Comparison of ENCODE assay signal across 1 cellular context in the genomic region with DNA sequence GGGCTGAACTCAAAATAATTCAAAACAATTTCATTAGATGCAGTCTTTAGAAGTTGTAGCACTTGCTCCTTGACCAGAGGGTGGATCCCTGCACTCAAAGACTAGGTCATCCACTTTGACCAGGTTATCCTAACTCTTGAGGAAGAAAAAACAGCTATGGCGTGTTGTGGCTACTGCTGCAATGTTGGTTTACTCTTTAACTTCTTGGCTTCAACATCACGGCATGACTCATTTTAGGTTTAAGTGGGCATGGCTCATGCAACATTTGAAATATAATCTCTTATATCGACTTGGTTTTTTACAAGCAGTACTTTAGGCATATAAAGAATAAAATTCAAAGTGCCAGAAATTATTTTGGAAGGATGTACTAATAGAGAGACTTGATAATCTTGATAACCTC.
TF ChIP-seq lines count a peak whose summit lies in the region.

No MANE protein-coding gene starts in this region.

TF ChIP-seq in HEK293, 187 proteins besides CTCF, POLR2A, EP300 and RAD21 (continued from another document and continues in another):
- TF ChIP-seq, protein P1, sequence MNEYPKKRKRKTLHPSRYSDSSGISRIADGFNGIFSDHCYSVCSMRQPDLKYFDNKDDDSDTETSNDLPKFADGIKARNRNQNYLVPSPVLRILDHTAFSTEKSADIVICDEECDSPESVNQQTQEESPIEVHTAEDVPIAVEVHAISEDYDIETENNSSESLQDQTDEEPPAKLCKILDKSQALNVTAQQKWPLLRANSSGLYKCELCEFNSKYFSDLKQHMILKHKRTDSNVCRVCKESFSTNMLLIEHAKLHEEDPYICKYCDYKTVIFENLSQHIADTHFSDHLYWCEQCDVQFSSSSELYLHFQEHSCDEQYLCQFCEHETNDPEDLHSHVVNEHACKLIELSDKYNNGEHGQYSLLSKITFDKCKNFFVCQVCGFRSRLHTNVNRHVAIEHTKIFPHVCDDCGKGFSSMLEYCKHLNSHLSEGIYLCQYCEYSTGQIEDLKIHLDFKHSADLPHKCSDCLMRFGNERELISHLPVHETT (tag by site-specific recombination; IDR thresholded peaks at IDR 0.05) = peak; percentile 90
- TF ChIP-seq, protein P2, sequence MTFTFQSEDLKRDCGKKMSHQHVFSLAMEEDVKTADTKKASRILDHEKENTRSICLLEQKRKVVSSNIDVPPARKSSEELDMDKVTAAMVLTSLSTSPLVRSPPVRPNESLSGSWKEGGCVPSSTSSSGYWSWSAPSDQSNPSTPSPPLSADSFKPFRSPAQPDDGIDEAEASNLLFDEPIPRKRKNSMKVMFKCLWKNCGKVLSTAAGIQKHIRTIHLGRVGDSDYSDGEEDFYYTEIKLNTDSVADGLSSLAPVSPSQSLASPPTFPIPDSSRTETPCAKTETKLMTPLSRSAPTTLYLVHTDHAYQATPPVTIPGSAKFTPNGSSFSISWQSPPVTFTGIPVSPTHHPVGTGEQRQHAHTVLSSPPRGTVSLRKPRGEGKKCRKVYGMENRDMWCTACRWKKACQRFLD (tag by site-specific recombination; IDR thresholded peaks at IDR 0.05) = no peak
- TF ChIP-seq, protein P3, sequence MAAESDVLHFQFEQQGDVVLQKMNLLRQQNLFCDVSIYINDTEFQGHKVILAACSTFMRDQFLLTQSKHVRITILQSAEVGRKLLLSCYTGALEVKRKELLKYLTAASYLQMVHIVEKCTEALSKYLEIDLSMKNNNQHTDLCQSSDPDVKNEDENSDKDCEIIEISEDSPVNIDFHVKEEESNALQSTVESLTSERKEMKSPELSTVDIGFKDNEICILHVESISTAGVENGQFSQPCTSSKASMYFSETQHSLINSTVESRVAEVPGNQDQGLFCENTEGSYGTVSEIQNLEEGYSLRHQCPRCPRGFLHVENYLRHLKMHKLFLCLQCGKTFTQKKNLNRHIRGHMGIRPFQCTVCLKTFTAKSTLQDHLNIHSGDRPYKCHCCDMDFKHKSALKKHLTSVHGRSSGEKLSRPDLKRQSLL (tag by site-specific recombination; IDR thresholded peaks at IDR 0.05) = no peak
- TF ChIP-seq ZBTB21 (tag by site-specific recombination; IDR thresholded peaks at IDR 0.05) = no peak; the same call in 1 of the 2 replicates
- TF ChIP-seq, protein P4, sequence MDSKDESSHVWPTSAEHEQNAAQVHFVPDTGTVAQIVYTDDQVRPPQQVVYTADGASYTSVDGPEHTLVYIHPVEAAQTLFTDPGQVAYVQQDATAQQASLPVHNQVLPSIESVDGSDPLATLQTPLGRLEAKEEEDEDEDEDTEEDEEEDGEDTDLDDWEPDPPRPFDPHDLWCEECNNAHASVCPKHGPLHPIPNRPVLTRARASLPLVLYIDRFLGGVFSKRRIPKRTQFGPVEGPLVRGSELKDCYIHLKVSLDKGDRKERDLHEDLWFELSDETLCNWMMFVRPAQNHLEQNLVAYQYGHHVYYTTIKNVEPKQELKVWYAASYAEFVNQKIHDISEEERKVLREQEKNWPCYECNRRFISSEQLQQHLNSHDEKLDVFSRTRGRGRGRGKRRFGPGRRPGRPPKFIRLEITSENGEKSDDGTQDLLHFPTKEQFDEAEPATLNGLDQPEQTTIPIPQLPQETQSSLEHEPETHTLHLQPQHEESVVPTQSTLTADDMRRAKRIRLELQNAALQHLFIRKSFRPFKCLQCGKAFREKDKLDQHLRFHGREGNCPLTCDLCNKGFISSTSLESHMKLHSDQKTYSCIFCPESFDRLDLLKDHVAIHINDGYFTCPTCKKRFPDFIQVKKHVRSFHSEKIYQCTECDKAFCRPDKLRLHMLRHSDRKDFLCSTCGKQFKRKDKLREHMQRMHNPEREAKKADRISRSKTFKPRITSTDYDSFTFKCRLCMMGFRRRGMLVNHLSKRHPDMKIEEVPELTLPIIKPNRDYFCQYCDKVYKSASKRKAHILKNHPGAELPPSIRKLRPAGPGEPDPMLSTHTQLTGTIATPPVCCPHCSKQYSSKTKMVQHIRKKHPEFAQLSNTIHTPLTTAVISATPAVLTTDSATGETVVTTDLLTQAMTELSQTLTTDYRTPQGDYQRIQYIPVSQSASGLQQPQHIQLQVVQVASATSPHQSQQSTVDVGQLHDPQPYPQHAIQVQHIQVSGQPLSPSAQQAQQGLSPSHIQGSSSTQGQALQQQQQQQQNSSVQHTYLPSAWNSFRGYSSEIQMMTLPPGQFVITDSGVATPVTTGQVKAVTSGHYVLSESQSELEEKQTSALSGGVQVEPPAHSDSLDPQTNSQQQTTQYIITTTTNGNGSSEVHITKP (tag by site-specific recombination; IDR thresholded peaks at IDR 0.05) = peak; percentile 89
- TF ChIP-seq ZNF558 (tag by site-specific recombination; IDR thresholded peaks at IDR 0.05) = peak; percentile 53; the same call in 1 of the 2 replicates
- no peak for TF ChIP-seq ZNF596 (tag by site-specific recombination; IDR thresholded peaks at IDR 0.05)
- no peak for TF ChIP-seq ZNF610 (tag by site-specific recombination; IDR thresholded peaks at IDR 0.05; ENCODE audit: borderline replicate concordance)
- no peak for TF ChIP-seq ZNF707 (tag by site-specific recombination; IDR thresholded peaks at IDR 0.05)
- TF ChIP-seq ZNF350 (tag by site-specific recombination; IDR thresholded peaks at IDR 0.05) = no peak
- TF ChIP-seq ZNF548 (tag by site-specific recombination; IDR thresholded peaks at IDR 0.05) = no peak
- peak; percentile 79; the same call in 1 of the 2 replicates for TF ChIP-seq ZNF391 (tag by site-specific recombination; IDR thresholded peaks at IDR 0.05; ENCODE audit: borderline replicate concordance, low read depth)
- no peak for TF ChIP-seq OVOL3 (tag by site-specific recombination; IDR thresholded peaks at IDR 0.05)
- no peak for TF ChIP-seq ZNF561 (tag by site-specific recombination; IDR thresholded peaks at IDR 0.05; ENCODE audit: borderline replicate concordance)
- TF ChIP-seq, protein P5, sequence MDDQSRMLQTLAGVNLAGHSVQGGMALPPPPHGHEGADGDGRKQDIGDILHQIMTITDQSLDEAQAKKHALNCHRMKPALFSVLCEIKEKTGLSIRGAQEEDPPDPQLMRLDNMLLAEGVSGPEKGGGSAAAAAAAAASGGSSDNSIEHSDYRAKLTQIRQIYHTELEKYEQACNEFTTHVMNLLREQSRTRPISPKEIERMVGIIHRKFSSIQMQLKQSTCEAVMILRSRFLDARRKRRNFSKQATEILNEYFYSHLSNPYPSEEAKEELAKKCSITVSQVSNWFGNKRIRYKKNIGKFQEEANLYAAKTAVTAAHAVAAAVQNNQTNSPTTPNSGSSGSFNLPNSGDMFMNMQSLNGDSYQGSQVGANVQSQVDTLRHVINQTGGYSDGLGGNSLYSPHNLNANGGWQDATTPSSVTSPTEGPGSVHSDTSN (CRISPR knock-in tag; IDR thresholded peaks at IDR 0.05) = no peak
- no peak for TF ChIP-seq ZNF184 (tag by site-specific recombination; IDR thresholded peaks at IDR 0.05)
- no peak for TF ChIP-seq ZNF530 (tag by site-specific recombination; IDR thresholded peaks at IDR 0.05; ENCODE audit: low read depth)
- TF ChIP-seq PRDM1 (tag by site-specific recombination; IDR thresholded peaks at IDR 0.05) = no peak
- TF ChIP-seq ZNF624 (tag by site-specific recombination; IDR thresholded peaks at IDR 0.05) = no peak
- TF ChIP-seq MZF1 (tag by site-specific recombination; IDR thresholded peaks at IDR 0.05; ENCODE audit: borderline replicate concordance) = no peak
- TF ChIP-seq GFI1B (tag by site-specific recombination; IDR thresholded peaks at IDR 0.05) = no peak
- TF ChIP-seq ZFP41 (tag by site-specific recombination; IDR thresholded peaks at IDR 0.05; ENCODE audit: borderline replicate concordance) = no peak
- TF ChIP-seq ZNF560 (tag by site-specific recombination; IDR thresholded peaks at IDR 0.05; ENCODE audit: borderline replicate concordance) = no peak
- TF ChIP-seq ZNF830 (tag by site-specific recombination; IDR thresholded peaks at IDR 0.05; ENCODE audit: low read depth) = no peak
- no peak for TF ChIP-seq ZNF138 (tag by site-specific recombination; IDR thresholded peaks at IDR 0.05; ENCODE audit: borderline replicate concordance)
- TF ChIP-seq ZNF214 (tag by site-specific recombination; IDR thresholded peaks at IDR 0.05; ENCODE audit: borderline replicate concordance) = no peak
- TF ChIP-seq, protein P6, sequence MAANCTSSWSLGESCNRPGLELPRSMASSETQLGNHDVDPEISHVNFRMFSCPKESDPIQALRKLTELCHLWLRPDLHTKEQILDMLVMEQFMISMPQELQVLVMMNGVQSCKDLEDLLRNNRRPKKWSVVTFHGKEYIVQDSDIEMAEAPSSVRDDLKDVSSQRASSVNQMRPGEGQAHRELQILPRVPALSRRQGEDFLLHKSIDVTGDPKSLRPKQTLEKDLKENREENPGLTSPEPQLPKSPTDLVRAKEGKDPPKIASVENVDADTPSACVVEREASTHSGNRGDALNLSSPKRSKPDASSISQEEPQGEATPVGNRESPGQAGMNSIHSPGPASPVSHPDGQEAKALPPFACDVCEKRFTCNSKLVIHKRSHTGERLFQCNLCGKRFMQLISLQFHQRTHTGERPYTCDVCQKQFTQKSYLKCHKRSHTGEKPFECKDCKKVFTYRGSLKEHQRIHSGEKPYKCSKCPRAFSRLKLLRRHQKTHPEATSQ (tag by site-specific recombination; IDR thresholded peaks at IDR 0.05) = no peak
- TF ChIP-seq ZNF341 (tag by site-specific recombination; IDR thresholded peaks at IDR 0.05; ENCODE audit: low read depth) = no peak
- TF ChIP-seq FEZF1 (tag by site-specific recombination; IDR thresholded peaks at IDR 0.05) = peak; percentile 61; the same call in 1 of the 2 replicates
- no peak for TF ChIP-seq ZNF37A (tag by site-specific recombination; IDR thresholded peaks at IDR 0.05)
- no peak for TF ChIP-seq ZBTB20 (tag by site-specific recombination; IDR thresholded peaks at IDR 0.05)
- TF ChIP-seq SCRT1 (tag by site-specific recombination; IDR thresholded peaks at IDR 0.05; ENCODE audit: borderline replicate concordance) = no peak
- TF ChIP-seq ZBTB48 (tag by site-specific recombination; IDR thresholded peaks at IDR 0.05) = no peak
- no peak for TF ChIP-seq ZNF433 (tag by site-specific recombination; IDR thresholded peaks at IDR 0.05; ENCODE audit: low read depth)
- TF ChIP-seq, protein P7, sequence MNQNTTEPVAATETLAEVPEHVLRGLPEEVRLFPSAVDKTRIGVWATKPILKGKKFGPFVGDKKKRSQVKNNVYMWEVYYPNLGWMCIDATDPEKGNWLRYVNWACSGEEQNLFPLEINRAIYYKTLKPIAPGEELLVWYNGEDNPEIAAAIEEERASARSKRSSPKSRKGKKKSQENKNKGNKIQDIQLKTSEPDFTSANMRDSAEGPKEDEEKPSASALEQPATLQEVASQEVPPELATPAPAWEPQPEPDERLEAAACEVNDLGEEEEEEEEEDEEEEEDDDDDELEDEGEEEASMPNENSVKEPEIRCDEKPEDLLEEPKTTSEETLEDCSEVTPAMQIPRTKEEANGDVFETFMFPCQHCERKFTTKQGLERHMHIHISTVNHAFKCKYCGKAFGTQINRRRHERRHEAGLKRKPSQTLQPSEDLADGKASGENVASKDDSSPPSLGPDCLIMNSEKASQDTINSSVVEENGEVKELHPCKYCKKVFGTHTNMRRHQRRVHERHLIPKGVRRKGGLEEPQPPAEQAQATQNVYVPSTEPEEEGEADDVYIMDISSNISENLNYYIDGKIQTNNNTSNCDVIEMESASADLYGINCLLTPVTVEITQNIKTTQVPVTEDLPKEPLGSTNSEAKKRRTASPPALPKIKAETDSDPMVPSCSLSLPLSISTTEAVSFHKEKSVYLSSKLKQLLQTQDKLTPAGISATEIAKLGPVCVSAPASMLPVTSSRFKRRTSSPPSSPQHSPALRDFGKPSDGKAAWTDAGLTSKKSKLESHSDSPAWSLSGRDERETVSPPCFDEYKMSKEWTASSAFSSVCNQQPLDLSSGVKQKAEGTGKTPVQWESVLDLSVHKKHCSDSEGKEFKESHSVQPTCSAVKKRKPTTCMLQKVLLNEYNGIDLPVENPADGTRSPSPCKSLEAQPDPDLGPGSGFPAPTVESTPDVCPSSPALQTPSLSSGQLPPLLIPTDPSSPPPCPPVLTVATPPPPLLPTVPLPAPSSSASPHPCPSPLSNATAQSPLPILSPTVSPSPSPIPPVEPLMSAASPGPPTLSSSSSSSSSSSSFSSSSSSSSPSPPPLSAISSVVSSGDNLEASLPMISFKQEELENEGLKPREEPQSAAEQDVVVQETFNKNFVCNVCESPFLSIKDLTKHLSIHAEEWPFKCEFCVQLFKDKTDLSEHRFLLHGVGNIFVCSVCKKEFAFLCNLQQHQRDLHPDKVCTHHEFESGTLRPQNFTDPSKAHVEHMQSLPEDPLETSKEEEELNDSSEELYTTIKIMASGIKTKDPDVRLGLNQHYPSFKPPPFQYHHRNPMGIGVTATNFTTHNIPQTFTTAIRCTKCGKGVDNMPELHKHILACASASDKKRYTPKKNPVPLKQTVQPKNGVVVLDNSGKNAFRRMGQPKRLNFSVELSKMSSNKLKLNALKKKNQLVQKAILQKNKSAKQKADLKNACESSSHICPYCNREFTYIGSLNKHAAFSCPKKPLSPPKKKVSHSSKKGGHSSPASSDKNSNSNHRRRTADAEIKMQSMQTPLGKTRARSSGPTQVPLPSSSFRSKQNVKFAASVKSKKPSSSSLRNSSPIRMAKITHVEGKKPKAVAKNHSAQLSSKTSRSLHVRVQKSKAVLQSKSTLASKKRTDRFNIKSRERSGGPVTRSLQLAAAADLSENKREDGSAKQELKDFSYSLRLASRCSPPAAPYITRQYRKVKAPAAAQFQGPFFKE (tag by site-specific recombination; IDR thresholded peaks at IDR 0.05; ENCODE audit: borderline replicate concordance) = no peak
- TF ChIP-seq ZNF223 (tag by site-specific recombination; IDR thresholded peaks at IDR 0.05) = no peak
- no peak for TF ChIP-seq ZNF155 (tag by site-specific recombination; IDR thresholded peaks at IDR 0.05)
- TF ChIP-seq, protein P8, sequence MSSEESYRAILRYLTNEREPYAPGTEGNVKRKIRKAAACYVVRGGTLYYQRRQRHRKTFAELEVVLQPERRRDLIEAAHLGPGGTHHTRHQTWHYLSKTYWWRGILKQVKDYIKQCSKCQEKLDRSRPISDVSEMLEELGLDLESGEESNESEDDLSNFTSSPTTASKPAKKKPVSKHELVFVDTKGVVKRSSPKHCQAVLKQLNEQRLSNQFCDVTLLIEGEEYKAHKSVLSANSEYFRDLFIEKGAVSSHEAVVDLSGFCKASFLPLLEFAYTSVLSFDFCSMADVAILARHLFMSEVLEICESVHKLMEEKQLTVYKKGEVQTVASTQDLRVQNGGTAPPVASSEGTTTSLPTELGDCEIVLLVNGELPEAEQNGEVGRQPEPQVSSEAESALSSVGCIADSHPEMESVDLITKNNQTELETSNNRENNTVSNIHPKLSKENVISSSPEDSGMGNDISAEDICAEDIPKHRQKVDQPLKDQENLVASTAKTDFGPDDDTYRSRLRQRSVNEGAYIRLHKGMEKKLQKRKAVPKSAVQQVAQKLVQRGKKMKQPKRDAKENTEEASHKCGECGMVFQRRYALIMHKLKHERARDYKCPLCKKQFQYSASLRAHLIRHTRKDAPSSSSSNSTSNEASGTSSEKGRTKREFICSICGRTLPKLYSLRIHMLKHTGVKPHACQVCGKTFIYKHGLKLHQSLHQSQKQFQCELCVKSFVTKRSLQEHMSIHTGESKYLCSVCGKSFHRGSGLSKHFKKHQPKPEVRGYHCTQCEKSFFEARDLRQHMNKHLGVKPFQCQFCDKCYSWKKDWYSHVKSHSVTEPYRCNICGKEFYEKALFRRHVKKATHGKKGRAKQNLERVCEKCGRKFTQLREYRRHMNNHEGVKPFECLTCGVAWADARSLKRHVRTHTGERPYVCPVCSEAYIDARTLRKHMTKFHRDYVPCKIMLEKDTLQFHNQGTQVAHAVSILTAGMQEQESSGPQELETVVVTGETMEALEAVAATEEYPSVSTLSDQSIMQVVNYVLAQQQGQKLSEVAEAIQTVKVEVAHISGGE (tag by site-specific recombination; conservative IDR thresholded peaks at IDR 0.05; ENCODE audit: low read depth) = no peak
